8 cellular contexts compared by ENCODE assay signal in genomic region chr2:45652090-45653050, GRCh38. TPM values are rescaled to one million over a fixed set of nuclear protein-coding genes. Genes with fewer than 3 reads are reported as not detected.
DNase-seq lines count a peak whose midpoint lies in the region; ATAC-seq and TF ChIP-seq lines count a peak whose summit lies in the region.

No MANE protein-coding gene starts in this region.

- no peak for TF ChIP-seq POLR2A in esophagus squamous epithelium (IDR thresholded peaks at IDR 0.05)

- peaks cover 40% of the 10 kb centered on the region for H3K27me3 ChIP-seq in DOHH2 (ENCODE audit: control insufficient read depth, low read length)
- no peaks in the 10 kb centered on the region for H3K27me3 ChIP-seq in esophagus squamous epithelium
- peaks cover 0 to 3% of the 10 kb centered on the region in 2 donors for H3K27me3 ChIP-seq in naive thymus-derived CD4-positive, alpha-beta T cell (ENCODE audit: control insufficient read depth in 2 of 2, insufficient read depth in 2 of 2, low read length in 2 of 2)
- H3K27me3 ChIP-seq in upper lobe of right lung = no peaks in the 10 kb centered on the region

- DNase-seq in NCI-H2227 (lab: John Stamatoyannopoulos, UW; ENCODE audit: unreplicated experiment) = peak; percentile 40
- peak; percentile 73 for DNase-seq in activated CD8-positive, alpha-beta memory T cell treated with anti-CD3 and anti-CD28 coated beads, Interleukin-2, amount 50 U/mL, for 48 hours
- DNase-seq in esophagus squamous epithelium (lab: John Stamatoyannopoulos, UW) = no peak
- DNase-seq in naive thymus-derived CD4-positive, alpha-beta T cell = peak in 7 of 9 donors; percentile 19 to 34 (median 29)
- peak; percentile 80 for DNase-seq in upper lobe of right lung
- DNase-seq in cerebellar nuclear complex (lab: John Stamatoyannopoulos, UW) = no peak

- H3K4me1 Mint-ChIP-seq in naive thymus-derived CD4-positive, alpha-beta T cell = peaks cover 20 to 41% (median 34%) of the 10 kb centered on the region in 7 donors

- peak overlapping the region; percentile 78 to 93 (median 81) for H3K27ac Mint-ChIP-seq in naive thymus-derived CD4-positive, alpha-beta T cell

- CTCF ChIA-PET in naive thymus-derived CD4-positive, alpha-beta T cell (lab: Charles Lee) = no interaction called here

- H3K79me2 ChIP-seq in DOHH2 (ENCODE audit: control insufficient read depth, low read length) = peaks cover 14% of the 10 kb centered on the region; the same call in 1 of the 2 replicates

- 1 to 2% methylated on average over 10 to 15 of the region's 54 CpGs for WGBS in esophagus squamous epithelium, 2 donors

- intact Hi-C loops in esophagus squamous epithelium (cut with DNase I) (no loop called here), upper lobe of right lung (cut with DNase I) (loop anchor here (10.0 kb wide), 1 partner anchor 122 kb away; no protein-coding TSS in a partner anchor)
- intact Hi-C loops in naive thymus-derived CD4-positive, alpha-beta T cell (cut with micrococcal nuclease) = loop anchor here (5.0 to 10.0 kb wide), 3 partner anchors 212 to 1290 kb away; partner anchors contain the start of genes CAMKMT (in 2 of the 2) and PREPL (in 2 of the 2)

- POLR2A ChIA-PET in naive thymus-derived CD4-positive, alpha-beta T cell (lab: Charles Lee) = interaction anchor here (0.6 kb wide), 1 partner anchor 19 kb away, joined by 3 read pairs; no protein-coding TSS in a partner anchor

- no peak for ATAC-seq in naive thymus-derived CD4-positive, alpha-beta T cell
- ATAC-seq in upper lobe of right lung (peak; percentile 9), HG03175 (IDR thresholded peaks at IDR 0.05; ENCODE audit: unreplicated experiment) (no peak)

- H3F3A ChIP-seq in DOHH2 (ENCODE audit: control insufficient read depth, insufficient read depth) = peaks cover 8% of the 10 kb centered on the region; the same call in 1 of the 2 replicates

- H3K4me3 ChIP-seq in DOHH2 (ENCODE audit: low read length) (peak overlapping the region; percentile 96), esophagus squamous epithelium (peak overlapping the region; percentile 68 to 100 (median 89)), upper lobe of right lung (peak overlapping the region; percentile 92)
- H3K4me3 ChIP-seq in naive thymus-derived CD4-positive, alpha-beta T cell (ENCODE audit: low read length) = peak overlapping the region; percentile 83

- peak overlapping the region; percentile 77 for H3K4me2 ChIP-seq in DOHH2 (ENCODE audit: low read length)

- no peak overlapping the region for H3K27ac ChIP-seq in DOHH2 (ENCODE audit: low read depth, low read length)
- H3K27ac ChIP-seq in esophagus squamous epithelium = peak overlapping the region; percentile 93 to 100 (median 99)
- peak overlapping the region; percentile 79 for H3K27ac ChIP-seq in naive thymus-derived CD4-positive, alpha-beta T cell (ENCODE audit: low read depth, low read length)
- peak overlapping the region; percentile 96 for H3K27ac ChIP-seq in upper lobe of right lung

- peaks cover 0 to 6% (median 0%) of the 10 kb centered on the region in 5 donors for H3K36me3 Mint-ChIP-seq in naive thymus-derived CD4-positive, alpha-beta T cell

- H3K9me2 ChIP-seq in DOHH2 (replicated peaks; ENCODE audit: control insufficient read depth, low read length) = no peaks in the 10 kb centered on the region

- 0 out of 2 replicates have a peak, but pooled peaks cover 4% of the 10 kb centered on the region for H4K20me1 ChIP-seq in DOHH2 (ENCODE audit: control insufficient read depth, insufficient read depth, low read depth, low read length)

- H3K9me3 Mint-ChIP-seq in naive thymus-derived CD4-positive, alpha-beta T cell = peaks cover 0 to 7% (median 0%) of the 10 kb centered on the region in 11 donors

- peak overlapping the region; percentile 83 to 92 (median 90) for H3K4me3 Mint-ChIP-seq in naive thymus-derived CD4-positive, alpha-beta T cell

- H3K27me3 Mint-ChIP-seq in naive thymus-derived CD4-positive, alpha-beta T cell = peaks cover 0 to 25% (median 0%) of the 10 kb centered on the region in 5 donors

- H3K4me1 ChIP-seq in DOHH2 (ENCODE audit: control insufficient read depth, low read length) (peaks cover 23% of the 10 kb centered on the region), esophagus squamous epithelium (peaks cover 12 to 55% (median 21%) of the 10 kb centered on the region in 3 donors), upper lobe of right lung (peaks cover 26% of the 10 kb centered on the region)
- H3K4me1 ChIP-seq in naive thymus-derived CD4-positive, alpha-beta T cell (ENCODE audit: control insufficient read depth in 2 of 2, insufficient read depth in 2 of 2, low read length in 2 of 2) = peaks cover 10 to 11% of the 10 kb centered on the region in 2 donors

- H3K9me3 ChIP-seq in DOHH2 (ENCODE audit: control insufficient read depth, insufficient read depth, low read length) (no peaks in the 10 kb centered on the region), esophagus squamous epithelium (no peaks in the 10 kb centered on the region), upper lobe of right lung (no peaks in the 10 kb centered on the region)
- no peaks in the 10 kb centered on the region for H3K9me3 ChIP-seq in naive thymus-derived CD4-positive, alpha-beta T cell (ENCODE audit: control insufficient read depth in 2 of 3, low read length in 3 of 3)

- no peaks in the 10 kb centered on the region for H3K36me3 ChIP-seq in DOHH2 (ENCODE audit: control insufficient read depth, low read length)
- H3K36me3 ChIP-seq in esophagus squamous epithelium = no peaks in the 10 kb centered on the region
- peaks cover 0 to 12% (median 0%) of the 10 kb centered on the region in 3 experiments for H3K36me3 ChIP-seq in naive thymus-derived CD4-positive, alpha-beta T cell (ENCODE audit: control insufficient read depth in 2 of 3, insufficient read depth in 3 of 3, low read length in 3 of 3)
- H3K36me3 ChIP-seq in upper lobe of right lung = no peaks in the 10 kb centered on the region

- TF ChIP-seq CTCF in DOHH2 (IDR thresholded peaks at IDR 0.05; ENCODE audit: low read depth, low read length, poor library complexity, severe bottlenecking) (no peak), esophagus squamous epithelium (IDR thresholded peaks at IDR 0.05) (no peak), upper lobe of right lung (IDR thresholded peaks at IDR 0.05) (no peak)

RNA-seq across cellular contexts. Expression of gene PRKCE, which starts 0.9 kb away (rescaled TPM):
- total RNA-seq in esophagus squamous epithelium (10 to 100 TPM in 2 of 4 donors, 1 to 10 TPM in 2; 6.5 to 13.7 (median 9.9) TPM), upper lobe of right lung (65.6 TPM)
- 10 to 100 TPM; 18.5 to 37.9 (median 20.4) TPM for total RNA-seq in naive thymus-derived CD4-positive, alpha-beta T cell
- 1 to 10 TPM; 1.4 to 2.3 TPM for polyA plus RNA-seq in naive thymus-derived CD4-positive, alpha-beta T cell

RNA-seq across cellular contexts. Expression of gene SRBD1, which starts 41.3 kb away (rescaled TPM):
- total RNA-seq in esophagus squamous epithelium (10 to 100 TPM in 3 of 4 donors, 1 to 10 TPM in 1; 5.0 to 21.6 (median 13.1) TPM), upper lobe of right lung (19.2 TPM)
- 10 to 100 TPM; 17.7 to 28.1 (median 23.3) TPM for total RNA-seq in naive thymus-derived CD4-positive, alpha-beta T cell
- polyA plus RNA-seq in naive thymus-derived CD4-positive, alpha-beta T cell = 10 to 100 TPM; 14.0 to 15.1 TPM

Comparison
In these comparisons a context has a peak if more than half of its experiments do, and no peak if none do; other contexts are left out.
1. DNase-seq: peak in NCI-H2227 (single experiment), activated CD8-positive, alpha-beta memory T cell treated with anti-CD3 and anti-CD28 coated beads, Interleukin-2, amount 50 U/mL, for 48 hours (single experiment), naive thymus-derived CD4-positive, alpha-beta T cell (7 of 9) and upper lobe of right lung (single experiment); none in esophagus squamous epithelium (single experiment) and cerebellar nuclear complex (0 of 2).
2. Peak in every context shown above with its lines, with median percentiles within 50 percentile points of each other: H3K4me3 ChIP-seq.